ENCODE assay signal across 28 cellular contexts in the genomic region with DNA sequence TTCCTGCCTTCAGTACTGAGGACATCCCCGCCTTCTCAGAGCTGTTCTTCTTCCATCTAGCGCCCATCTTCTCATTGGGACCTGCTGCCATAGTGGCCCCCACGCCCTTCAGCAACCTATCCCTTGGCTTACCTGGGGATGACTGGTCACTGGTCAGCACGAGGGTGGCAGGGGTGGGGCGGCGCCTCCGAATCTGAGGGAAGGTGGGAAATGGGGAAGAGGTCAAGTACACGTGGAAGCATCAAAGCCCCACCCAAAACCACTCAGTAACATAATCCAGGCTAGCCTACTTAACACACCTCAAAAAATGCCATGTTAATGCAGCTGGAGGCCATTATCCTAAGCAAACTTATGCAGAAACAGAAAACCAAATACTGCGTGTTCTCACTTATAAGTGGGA. TPM values are rescaled to one million over a fixed set of nuclear protein-coding genes. Genes with fewer than 3 reads are reported as not detected.
"Had no signal": no experiment of that assay in that cellular context is flagged by ENCODE, and none has a peak within 500 bp of the region (broad histone marks: within the 10 kb centered on the region; RNA-seq: fewer than 3 reads in every experiment).

No MANE protein-coding gene starts in this region.

- H3K27me3 ChIP-seq: ascending aorta, body of pancreas had no signal

- H3K9me3 Mint-ChIP-seq: activated B cell treated with CpG ODN at 0.5 μM for 24 hours; activated CD4-positive, alpha-beta T cell treated with anti-CD3 and anti-CD28 coated beads, Interleukin-2, amount 10 ng/mL, durations not matched to agents 24 days and 14 days; activated naive CD4-positive, alpha-beta T cell treated with anti-CD3 and anti-CD28 coated beads, Interleukin-2, amount 50 U/mL, for 72 hours; activated naive CD8-positive, alpha-beta T cell treated with anti-CD3 and anti-CD28 coated beads, Interleukin-2, amount 50 U/mL, for 24 hours; activated T-cell treated with anti-CD3 and anti-CD28 coated beads, Interleukin-2, amount 50 U/mL, for 4 hours; central memory CD8-positive, alpha-beta T cell; T-cell had no signal

- H3K36me3 ChIP-seq: ascending aorta had no signal

- H3K27ac Mint-ChIP-seq: activated B cell treated with CpG ODN at 0.5 μM for 24 hours; activated CD4-positive, alpha-beta T cell treated with anti-CD3 and anti-CD28 coated beads, Interleukin-2, amount 10 ng/mL, durations not matched to agents 24 days and 14 days; activated CD8-positive, alpha-beta memory T cell treated with anti-CD3 and anti-CD28 coated beads, Interleukin-2, amount 10 ng/mL, durations not matched to agents 7 days and 5 days; activated naive CD8-positive, alpha-beta T cell treated with anti-CD3 and anti-CD28 coated beads, Interleukin-2, amount 50 U/mL, for 24 hours; T-cell had no signal

- H3K36me3 Mint-ChIP-seq: activated CD8-positive, alpha-beta memory T cell treated with anti-CD3 and anti-CD28 coated beads, Interleukin-2, amount 10 ng/mL, durations not matched to agents 7 days and 5 days; activated naive CD4-positive, alpha-beta T cell treated with anti-CD3 and anti-CD28 coated beads, Interleukin-2, amount 50 U/mL, for 72 hours; T-cell had no signal

- ATAC-seq: activated CD8-positive, alpha-beta memory T cell treated with anti-CD3 and anti-CD28 coated beads, Interleukin-2, amount 10 ng/mL, durations not matched to agents 7 days and 5 days; activated naive CD4-positive, alpha-beta T cell treated with anti-CD3 and anti-CD28 coated beads, Interleukin-2, amount 50 U/mL, for 72 hours; activated naive CD8-positive, alpha-beta T cell treated with anti-CD3 and anti-CD28 coated beads, Interleukin-2, amount 50 U/mL, for 24 hours; activated T-cell treated with anti-CD3 and anti-CD28 coated beads, Interleukin-2, amount 50 U/mL, for 4 hours; body of pancreas; T-cell had no signal

- H3K4me3 ChIP-seq: ascending aorta, body of pancreas, PC-9 had no signal

- H3K4me2 ChIP-seq: PC-9 had no signal

- H3K9me3 ChIP-seq: ascending aorta, body of pancreas had no signal

- H3K27ac ChIP-seq: ascending aorta, body of pancreas, PC-9 had no signal

- H3K4me3 Mint-ChIP-seq: activated B cell treated with CpG ODN at 0.5 μM for 24 hours; activated CD4-positive, alpha-beta T cell treated with anti-CD3 and anti-CD28 coated beads, Interleukin-2, amount 10 ng/mL, durations not matched to agents 24 days and 14 days; activated CD8-positive, alpha-beta memory T cell treated with anti-CD3 and anti-CD28 coated beads, Interleukin-2, amount 10 ng/mL, durations not matched to agents 7 days and 5 days; activated naive CD8-positive, alpha-beta T cell treated with anti-CD3 and anti-CD28 coated beads, Interleukin-2, amount 50 U/mL, for 24 hours; activated T-cell treated with anti-CD3 and anti-CD28 coated beads, Interleukin-2, amount 50 U/mL, for 4 hours; central memory CD8-positive, alpha-beta T cell; T-cell had no signal

- H2AFZ ChIP-seq: PC-9 had no signal

- DNase-seq: activated B cell treated with CpG ODN at 0.5 μM for 24 hours; activated CD4-positive, alpha-beta T cell treated with anti-CD3 and anti-CD28 coated beads for 1 hour; activated CD4-positive, alpha-beta T cell treated with anti-CD3 and anti-CD28 coated beads, Interleukin-2, amount 10 ng/mL, durations not matched to agents 24 days and 14 days; activated CD4-positive, alpha-beta T cell treated with anti-CD3 and anti-CD28 coated beads, Interleukin-2, amount 50 U/mL, for 48 hours; activated CD8-positive, alpha-beta memory T cell treated with anti-CD3 and anti-CD28 coated beads, Interleukin-2, amount 10 ng/mL, durations not matched to agents 7 days and 5 days; activated effector memory CD4-positive, alpha-beta T cell treated with anti-CD3 and anti-CD28 coated beads, Interleukin-2, amount 50 U/mL, for 16 hours; activated naive CD4-positive, alpha-beta T cell treated with Interleukin-2 at 50 U/mL for 16 hours; activated naive CD8-positive, alpha-beta T cell treated with anti-CD3 and anti-CD28 coated beads, Interleukin-2, amount 50 U/mL, for 24 hours; activated T-cell treated with anti-CD3 and anti-CD28 coated beads, Interleukin-2, amount 50 U/mL, for 4 hours; amniotic stem cell; body of pancreas; MM.1S; NCI-H1105 treated with DMSO at 0.1 percent for 48 hours; NCI-H2029; NCI-H2107; NCI-H2171 treated with DMSO at 0.1 percent for 48 hours; NCI-H226; PC-9; SHP77 treated with DMSO at 0.1 percent for 48 hours; T-cell; T-helper 2 cell; T1000 had no signal

RNA-seq across cellular contexts. Expression of gene PPP1R1A, which starts 4.3 kb away (rescaled TPM):
- total RNA-seq: activated B cell treated with CpG ODN at 0.5 μM for 24 hours; activated CD4-positive, alpha-beta T cell treated with anti-CD3 and anti-CD28 coated beads, Interleukin-2, amount 10 ng/mL, durations not matched to agents 24 days and 14 days; activated CD8-positive, alpha-beta memory T cell treated with anti-CD3 and anti-CD28 coated beads, Interleukin-2, amount 10 ng/mL, durations not matched to agents 7 days and 5 days; activated naive CD4-positive, alpha-beta T cell treated with anti-CD3 and anti-CD28 coated beads, Interleukin-2, amount 50 U/mL, for 72 hours; activated T-cell treated with anti-CD3 and anti-CD28 coated beads, Interleukin-2, amount 50 U/mL, for 4 hours; bronchial epithelial cell; NCI-H460; PC-9; SK-MEL-5; T-cell had no signal

RNA-seq across cellular contexts. Expression of gene PDE1B, which starts 34.7 kb away (rescaled TPM):
- total RNA-seq: bronchial epithelial cell, NCI-H460, PC-9 had no signal

RNA-seq across cellular contexts. Expression of gene LACRT, which starts 50.6 kb away (rescaled TPM):
- total RNA-seq: activated B cell treated with CpG ODN at 0.5 μM for 24 hours; activated CD4-positive, alpha-beta T cell treated with anti-CD3 and anti-CD28 coated beads, Interleukin-2, amount 10 ng/mL, durations not matched to agents 24 days and 14 days; activated CD8-positive, alpha-beta memory T cell treated with anti-CD3 and anti-CD28 coated beads, Interleukin-2, amount 10 ng/mL, durations not matched to agents 7 days and 5 days; activated naive CD4-positive, alpha-beta T cell treated with anti-CD3 and anti-CD28 coated beads, Interleukin-2, amount 50 U/mL, for 72 hours; activated T-cell treated with anti-CD3 and anti-CD28 coated beads, Interleukin-2, amount 50 U/mL, for 4 hours; ascending aorta; body of pancreas; bronchial epithelial cell; NCI-H460; PC-9; SK-MEL-5; T-cell had no signal
